21 cellular contexts compared by ENCODE assay signal in the genomic region with DNA sequence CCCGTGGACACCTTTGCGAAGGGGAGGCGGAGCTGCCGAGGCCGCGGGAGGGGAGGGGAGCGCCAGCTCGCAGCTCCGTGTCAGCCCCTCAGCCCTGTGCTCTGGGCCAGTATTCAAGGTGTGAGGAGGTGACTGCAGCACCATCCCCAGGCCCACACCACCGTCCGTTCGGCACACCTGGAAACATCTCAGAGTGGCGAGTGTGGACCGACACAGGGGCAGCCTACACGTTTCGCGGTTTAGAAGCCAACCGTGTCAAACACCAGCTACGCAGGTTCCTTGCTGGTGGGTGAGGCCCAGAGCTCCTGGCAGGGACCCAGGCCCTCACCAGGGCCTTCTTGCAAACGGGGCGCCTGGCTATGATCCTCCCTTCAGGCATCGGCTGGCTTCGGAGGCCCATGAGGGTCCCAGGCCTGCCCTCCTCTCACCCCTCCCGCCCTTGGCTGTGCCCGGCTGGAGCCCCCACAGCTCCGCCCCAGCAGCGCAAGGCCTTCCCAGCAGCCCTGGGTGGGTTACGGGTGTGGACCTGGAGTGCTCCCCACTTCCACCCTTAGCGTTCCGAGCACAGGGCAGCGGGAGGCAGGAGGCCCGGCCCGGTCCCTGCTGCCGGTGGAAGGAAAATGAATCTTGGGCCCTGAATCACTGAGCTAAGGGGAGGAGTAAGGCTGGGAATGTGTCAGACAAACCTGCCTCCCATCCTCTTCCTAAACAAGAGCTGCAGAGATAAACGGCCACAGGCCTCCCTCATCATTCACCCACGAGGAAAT. TPM values are rescaled to one million over a fixed set of nuclear protein-coding genes. Genes with fewer than 3 reads are reported as not detected.
A peak's percentile ranks its signal among the peaks of the same experiment; 100 is the strongest.
DNase-seq lines count a peak whose midpoint lies in the region; ATAC-seq and TF ChIP-seq lines count a peak whose summit lies in the region.
"Had no signal": no experiment of that assay in that cellular context is flagged by ENCODE, and none has a peak within 500 bp of the region (broad histone marks: within the 10 kb centered on the region; RNA-seq: fewer than 3 reads in every experiment).

No MANE protein-coding gene starts in this region.

- peaks cover 5 to 12% of the 10 kb centered on the region in 2 donors for H3K4me1 ChIP-seq in breast epithelium
- no peaks in the 10 kb centered on the region for H3K4me1 ChIP-seq in mesendoderm (ENCODE audit: control insufficient read depth, low read depth, low read length)
- H3K4me1 ChIP-seq in thyroid gland, result peaks cover 39 to 61% of the 10 kb centered on the region in 2 donors
- H3K4me1 ChIP-seq: Peyer's patch had no signal

- no peak overlapping the region for H3K9ac ChIP-seq in mesendoderm (ENCODE audit: low read length)

- no peaks in the 10 kb centered on the region for H3K27me3 Mint-ChIP-seq in MCF 10A (ENCODE audit: insufficient read depth, unreplicated experiment)
- no peaks in the 10 kb centered on the region; the same call in 1 of the 2 replicates for H3K27me3 Mint-ChIP-seq in WTC11 (ENCODE audit: low read depth)
- no peaks in the 10 kb centered on the region for H3K27me3 Mint-ChIP-seq in activated T-helper 17 cell treated with anti-CD3 and anti-CD28 coated beads, Interleukin-2, amount 50 U/mL, for 72 hours

- no peak overlapping the region for H2BK5ac ChIP-seq in mesendoderm (ENCODE audit: low read length)

- no TSS peak for BruUV-seq in MCF 10A (replicated peaks; lab: Mats Ljungman, UMichigan)

- H3K4me3 Mint-ChIP-seq in MCF 10A (ENCODE audit: unreplicated experiment) (no peak overlapping the region), WTC11 (no peak overlapping the region)
- H3K4me3 Mint-ChIP-seq in activated T-helper 17 cell treated with anti-CD3 and anti-CD28 coated beads, Interleukin-2, amount 50 U/mL, for 72 hours, result no peak overlapping the region
- H3K4me3 Mint-ChIP-seq: activated T-cell treated with anti-CD3 and anti-CD28 coated beads, Interleukin-2, amount 50 U/mL, for 72 hours; nephron had no signal

- H3K4me1 Mint-ChIP-seq in MCF 10A (ENCODE audit: insufficient read depth, unreplicated experiment), result peaks cover 17% of the 10 kb centered on the region
- H3K4me1 Mint-ChIP-seq in WTC11, result no peaks in the 10 kb centered on the region
- H3K4me1 Mint-ChIP-seq in activated T-helper 17 cell treated with anti-CD3 and anti-CD28 coated beads, Interleukin-2, amount 50 U/mL, for 72 hours, result no peaks in the 10 kb centered on the region

- H4K8ac ChIP-seq in mesendoderm (ENCODE audit: low read depth, low read length), result no peak overlapping the region

- TF ChIP-seq POLR2A in breast epithelium (IDR thresholded peaks at IDR 0.05) (no peak), thyroid gland (IDR thresholded peaks at IDR 0.05) (no peak)

- peak overlapping the region; percentile 44 to 95 for H3K27ac ChIP-seq in breast epithelium
- H3K27ac ChIP-seq in mesendoderm (ENCODE audit: low read depth, low read length), result no peak overlapping the region
- H3K27ac ChIP-seq in thyroid gland, result peak overlapping the region; percentile 99 to 100 (median 99)
- H3K27ac ChIP-seq: cardiac muscle cell, Peyer's patch, vagina had no signal

- no peaks in the 10 kb centered on the region for H3K36me3 ChIP-seq in breast epithelium
- H3K36me3 ChIP-seq in mesendoderm (ENCODE audit: control insufficient read depth, insufficient read depth, low read length), result no peaks in the 10 kb centered on the region
- peaks cover 0 to 11% of the 10 kb centered on the region in 2 donors for H3K36me3 ChIP-seq in thyroid gland
- H3K36me3 ChIP-seq: prostate gland had no signal

- TF ChIP-seq CTCF in breast epithelium (IDR thresholded peaks at IDR 0.05), result no peak
- TF ChIP-seq CTCF in MCF 10A (IDR thresholded peaks at IDR 0.05; ENCODE audit: unreplicated experiment), result no peak
- TF ChIP-seq CTCF in WTC11 (IDR thresholded peaks at IDR 0.05), result no peak
- no peak for TF ChIP-seq CTCF in thyroid gland (IDR thresholded peaks at IDR 0.05)

- H4K5ac ChIP-seq in mesendoderm (ENCODE audit: low read length), result no peak overlapping the region

- POLR2A ChIA-PET in MCF 10A (lab: Yijun Ruan, JAX), result interaction anchor here (1.9 to 4.0 kb wide), 2 partner anchors 92 to 135 kb away, joined by 11 to 47 read pairs; no protein-coding TSS in a partner anchor
- POLR2A ChIA-PET in WTC11 (lab: Charles Lee), result no interaction called here

- no peak overlapping the region for H2BK15ac ChIP-seq in mesendoderm (replicated peaks; ENCODE audit: low read depth)

- H3K79me2 ChIP-seq in mesendoderm (ENCODE audit: control insufficient read depth, insufficient read depth, low read length), result no peaks in the 10 kb centered on the region

- H3K36me3 Mint-ChIP-seq in MCF 10A (ENCODE audit: insufficient read depth, unreplicated experiment) (peaks cover 14% of the 10 kb centered on the region), WTC11 (peaks cover 3% of the 10 kb centered on the region; the same call in 1 of the 2 replicates)
- H3K36me3 Mint-ChIP-seq in activated T-helper 17 cell treated with anti-CD3 and anti-CD28 coated beads, Interleukin-2, amount 50 U/mL, for 72 hours (ENCODE audit: low read depth), result peaks cover 36% of the 10 kb centered on the region

- H3K23ac ChIP-seq in mesendoderm (ENCODE audit: low read length), result no peak overlapping the region

- ATAC-seq in WTC11 (no peak), GM21619 (IDR thresholded peaks at IDR 0.05; ENCODE audit: unreplicated experiment) (no peak)
- ATAC-seq in activated T-helper 17 cell treated with anti-CD3 and anti-CD28 coated beads, Interleukin-2, amount 50 U/mL, for 72 hours (replicated peaks), result no peak
- ATAC-seq: activated T-cell treated with anti-CD3 and anti-CD28 coated beads, Interleukin-2, amount 50 U/mL, for 72 hours; SK-N-SH treated with all-trans-retinoic acid at 6 μM for 48 hours had no signal

- DNase-seq in breast epithelium (ENCODE audit: low spot score in 2 of 2) (no peak), MCF 10A (ENCODE audit: unreplicated experiment) (no peak), WTC11 (ENCODE audit: low spot score) (peak; percentile 6), mesendoderm (peak; percentile 23), thyroid gland (peak; percentile 82 to 83), NCI-H82 treated with DMSO at 0.1 percent for 48 hours (lab: John Stamatoyannopoulos, UW; ENCODE audit: unreplicated experiment) (no peak)
- DNase-seq: activated T-cell treated with anti-CD3 and anti-CD28 coated beads, Interleukin-2, amount 50 U/mL, for 72 hours; dermis blood vessel endothelial cell; NCI-H1105 treated with DMSO at 0.1 percent for 48 hours; NCI-H2107; stimulated activated CD4-positive, alpha-beta T cell treated with anti-CD3 and anti-CD28 coated beads, Interleukin-4, amount 100 ng/mL, for 4 hours had no signal

- H2AK5ac ChIP-seq in mesendoderm (ENCODE audit: low read length), result no peak overlapping the region

- H3K27ac Mint-ChIP-seq in MCF 10A (ENCODE audit: low read depth, unreplicated experiment) (no peak overlapping the region), WTC11 (no peak overlapping the region)
- no peak overlapping the region for H3K27ac Mint-ChIP-seq in activated T-helper 17 cell treated with anti-CD3 and anti-CD28 coated beads, Interleukin-2, amount 50 U/mL, for 72 hours
- H3K27ac Mint-ChIP-seq: activated T-cell treated with anti-CD3 and anti-CD28 coated beads, Interleukin-2, amount 50 U/mL, for 72 hours; nephron had no signal

- H2BK120ac ChIP-seq in mesendoderm (ENCODE audit: low read depth, low read length), result no peak overlapping the region

- H3K18ac ChIP-seq in mesendoderm (ENCODE audit: low read length), result no peak overlapping the region

- H3K27me3 ChIP-seq in breast epithelium, result no peaks in the 10 kb centered on the region
- no peaks in the 10 kb centered on the region for H3K27me3 ChIP-seq in mesendoderm (ENCODE audit: insufficient read depth, low read length, poor library complexity)
- H3K27me3 ChIP-seq in thyroid gland, result no peaks in the 10 kb centered on the region
- H3K27me3 ChIP-seq: cardiac muscle cell, Peyer's patch, vagina had no signal

- H3K79me1 ChIP-seq in mesendoderm (ENCODE audit: low read length), result no peaks in the 10 kb centered on the region

- no CpG with 5 or more reads among the region's 36 CpGs for WGBS in mesendoderm (ENCODE audit: extremely low coverage, insufficient coverage, low lambda C conversion rate)
- WGBS in thyroid gland, 2 donors, result 64 to 75% methylated on average over 23 to 36 of the region's 36 CpGs

- H3K4ac ChIP-seq in mesendoderm (ENCODE audit: low read depth, low read length), result no peak overlapping the region

- no peak overlapping the region for H3K56ac ChIP-seq in mesendoderm (ENCODE audit: low read length)

- H3K4me3 ChIP-seq in breast epithelium (no peak overlapping the region), mesendoderm (ENCODE audit: low read length) (no peak overlapping the region), thyroid gland (replicated peaks in 1 of 3) (no peak overlapping the region)
- H3K4me3 ChIP-seq: cardiac muscle cell, Peyer's patch, prostate gland, vagina had no signal

- intact Hi-C loops in breast epithelium (cut with DNase I; ENCODE audit: low total_unique reads), result no loop called here
- intact Hi-C loops in MCF 10A (cut with micrococcal nuclease), result no loop called here
- intact Hi-C loops in thyroid gland (cut with DNase I), result no loop called here

- H3K9me3 Mint-ChIP-seq in MCF 10A (ENCODE audit: unreplicated experiment) (no peaks in the 10 kb centered on the region), WTC11 (no peaks in the 10 kb centered on the region)
- no peaks in the 10 kb centered on the region for H3K9me3 Mint-ChIP-seq in activated T-helper 17 cell treated with anti-CD3 and anti-CD28 coated beads, Interleukin-2, amount 50 U/mL, for 72 hours
- H3K9me3 Mint-ChIP-seq: activated T-cell treated with anti-CD3 and anti-CD28 coated beads, Interleukin-2, amount 50 U/mL, for 72 hours; nephron had no signal

- CTCF ChIA-PET in MCF 10A (lab: Yijun Ruan, JAX), result interaction anchor here (0.6 kb wide), 1 partner anchor 44 kb away, joined by 3 read pairs; no protein-coding TSS in a partner anchor
- CTCF ChIA-PET in WTC11 (lab: Charles Lee), result no interaction called here

- H3K4me2 ChIP-seq in mesendoderm (ENCODE audit: low read length), result no peak overlapping the region

- H3K9me3 ChIP-seq in breast epithelium (no peaks in the 10 kb centered on the region), thyroid gland (no peaks in the 10 kb centered on the region)
- H3K9me3 ChIP-seq: Peyer's patch, prostate gland, vagina had no signal

TF ChIP-seq in WTC11, 78 proteins besides CTCF, POLR2A, EP300 and RAD21 (continues in another document):
- TF ChIP-seq, protein P1, sequence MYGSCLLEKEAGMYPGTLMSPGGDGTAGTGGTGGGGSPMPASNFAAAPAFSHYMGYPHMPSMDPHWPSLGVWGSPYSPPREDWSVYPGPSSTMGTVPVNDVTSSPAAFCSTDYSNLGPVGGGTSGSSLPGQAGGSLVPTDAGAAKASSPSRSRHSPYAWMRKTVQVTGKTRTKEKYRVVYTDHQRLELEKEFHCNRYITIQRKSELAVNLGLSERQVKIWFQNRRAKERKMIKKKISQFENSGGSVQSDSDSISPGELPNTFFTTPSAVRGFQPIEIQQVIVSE (CRISPR knock-in tag; IDR thresholded peaks at IDR 0.05; ENCODE audit: borderline replicate concordance), result no peak
- no peak for TF ChIP-seq TP53 (CRISPR knock-in tag; IDR thresholded peaks at IDR 0.05)

RNA-seq across cellular contexts. Expression of a gene that starts 1.2 kb away (rescaled TPM):
- total RNA-seq in breast epithelium, result under 1 TPM; 0.16 to 0.73 (median 0.66) TPM
- total RNA-seq in MCF 10A (2022), result 0.54 and 1.4 TPM in 2 replicates
- 0.27 to 0.50 TPM (median 0.37 TPM) in 3 replicates for total RNA-seq in WTC11 (2021)
- 0.20 TPM for polyA plus RNA-seq in mesendoderm (2013, experiment 1 of 2)
- polyA plus RNA-seq in mesendoderm (2013, experiment 2 of 2), result 0.07 TPM
- 1 to 10 TPM in 3 of 4 donors, under 1 TPM in 1; 0.67 to 9.4 (median 4.3) TPM for total RNA-seq in thyroid gland
- 1 to 10 TPM; 1.3 to 3.9 TPM for total RNA-seq in activated T-helper 17 cell treated with anti-CD3 and anti-CD28 coated beads, Interleukin-2, amount 50 U/mL, for 72 hours
- total RNA-seq: cardiac muscle cell, NCI-H460, vagina had no signal
- polyA plus RNA-seq: keratinocyte had no signal

Comparison
In these comparisons a context has a peak if more than half of its experiments do, and no peak if none do; other contexts are left out.
1. DNase-seq: peak in WTC11 (single experiment), mesendoderm (single experiment) and thyroid gland (2 of 2); none in breast epithelium (0 of 2), MCF 10A (single experiment) and NCI-H82 treated with DMSO at 0.1 percent for 48 hours (single experiment).